ENCODE assay signal across 8 cellular contexts in the genomic region with DNA sequence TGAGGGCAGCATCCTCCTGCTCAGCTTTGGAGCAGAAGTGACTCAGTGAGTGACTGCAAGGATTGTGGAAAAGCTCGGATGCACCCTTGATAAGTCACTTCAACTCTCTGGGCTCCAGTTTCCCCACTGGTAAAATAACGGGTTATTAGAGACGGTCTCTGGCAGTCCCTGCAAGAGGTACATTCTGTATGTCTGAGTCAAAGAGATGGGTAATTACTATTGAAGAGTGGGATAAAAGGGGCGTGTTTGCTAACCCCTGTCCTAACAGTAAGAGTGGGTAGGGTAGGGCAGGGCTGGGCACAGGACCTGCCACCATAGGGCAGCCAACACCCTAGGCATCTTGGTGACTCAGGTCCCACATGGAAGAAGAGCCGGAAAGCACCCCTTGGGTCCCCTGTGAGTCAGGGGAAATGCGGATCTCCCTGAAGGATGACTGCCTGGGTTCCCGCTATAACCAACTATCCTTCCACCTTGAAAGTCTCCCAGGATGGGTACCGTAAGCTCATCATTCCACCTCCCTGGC. TPM values are rescaled to one million over a fixed set of nuclear protein-coding genes. Genes with fewer than 3 reads are reported as not detected.
DNase-seq lines count a peak whose midpoint lies in the region; ATAC-seq and TF ChIP-seq lines count a peak whose summit lies in the region.

No MANE protein-coding gene starts in this region.

- H3K27ac Mint-ChIP-seq in natural killer cell, result peak overlapping the region; percentile 97 to 98

- no peak for ATAC-seq in natural killer cell
- no peak for ATAC-seq in GM21515 (IDR thresholded peaks at IDR 0.05; ENCODE audit: unreplicated experiment)

- H3K36me3 Mint-ChIP-seq in natural killer cell, result no peaks in the 10 kb centered on the region

- peak overlapping the region; percentile 93 to 95 for H3K27ac ChIP-seq in coronary artery

- H3K4me3 Mint-ChIP-seq in natural killer cell, result peak overlapping the region; percentile 83

- no peaks in the 10 kb centered on the region for H3K9me3 Mint-ChIP-seq in natural killer cell

- intact Hi-C loops in natural killer cell (cut with micrococcal nuclease), result no loop called here

- DNase-seq in AG09309 (ENCODE audit: low read depth) (peak; percentile 52), M059J (ENCODE audit: low read depth) (peak; percentile 95), coronary artery (ENCODE audit: low spot score) (no peak), natural killer cell (no peak), mucosa of gallbladder (ENCODE audit: low spot score) (no peak), NCI-H187 treated with DMSO at 0.1 percent for 48 hours (lab: John Stamatoyannopoulos, UW) (no peak), UCSD-AML1 (lab: John Stamatoyannopoulos, UW; ENCODE audit: unreplicated experiment) (no peak)

- H3K27me3 Mint-ChIP-seq in natural killer cell (ENCODE audit: low read depth in 2 of 2), result no peaks in the 10 kb centered on the region

- H3K4me3 ChIP-seq in AG09309 (ENCODE audit: control insufficient read depth, low read depth, low read length) (peak overlapping the region; percentile 20), coronary artery (peak overlapping the region; percentile 57)

- no peak for TF ChIP-seq CTCF in AG09309 (IDR thresholded peaks at IDR 0.05; ENCODE audit: control insufficient read depth, insufficient read depth, low read depth, low read length, missing control alignments)
- no peak for TF ChIP-seq CTCF in coronary artery (IDR thresholded peaks at IDR 0.05)
- TF ChIP-seq CTCF in natural killer cell (IDR thresholded peaks at IDR 0.05), result no peak

- peaks cover 71 to 82% of the 10 kb centered on the region in 2 donors for H3K4me1 Mint-ChIP-seq in natural killer cell

RNA-seq across cellular contexts. Expression of a gene that starts 7.3 kb away (rescaled TPM):
- 51.3 and 141 TPM in 2 replicates for total RNA-seq in M059J (2014; rRNA removed; shearing (Covaris generic))
- total RNA-seq in natural killer cell, result 100 to 1,000 TPM; 623 to 740 (median 677) TPM
- 549 TPM for total RNA-seq in mucosa of gallbladder

RNA-seq across cellular contexts. Expression of a gene that starts 19.8 kb away (rescaled TPM):
- 940 and 974 TPM in 2 replicates for total RNA-seq in M059J (2014; rRNA removed; shearing (Covaris generic))
- total RNA-seq in natural killer cell, result 100 to 1,000 TPM; 628 to 754 (median 714) TPM
- total RNA-seq in mucosa of gallbladder, result 1,062 TPM

RNA-seq across cellular contexts. Expression of a gene that starts 37.4 kb away (rescaled TPM):
- 5.2 and 7.6 TPM in 2 replicates for total RNA-seq in M059J (2014; rRNA removed; shearing (Covaris generic))
- total RNA-seq in natural killer cell (10 to 100 TPM; 20.0 to 28.9 (median 26.2) TPM), mucosa of gallbladder (26.2 TPM)

RNA-seq across cellular contexts. Expression of a gene that starts 47.8 kb away (rescaled TPM):
- total RNA-seq in M059J (2014; rRNA removed; shearing (Covaris generic)), result 104 and 148 TPM in 2 replicates
- total RNA-seq in natural killer cell, result 100 to 1,000 TPM; 254 to 305 (median 259) TPM
- total RNA-seq in mucosa of gallbladder, result 87.6 TPM

RNA-seq across cellular contexts. Expression of a gene that starts 58.7 kb away (rescaled TPM):
- 10.5 and 21.7 TPM in 2 replicates for total RNA-seq in M059J (2014; rRNA removed; shearing (Covaris generic))
- 100 to 1,000 TPM; 221 to 233 (median 232) TPM for total RNA-seq in natural killer cell
- 66.1 TPM for total RNA-seq in mucosa of gallbladder

Comparison
In these comparisons a context has a peak if more than half of its experiments do, and no peak if none do; other contexts are left out.
1. DNase-seq: peak in AG09309 (single experiment) and M059J (single experiment); none in coronary artery (single experiment), natural killer cell (single experiment), mucosa of gallbladder (single experiment), NCI-H187 treated with DMSO at 0.1 percent for 48 hours (single experiment) and UCSD-AML1 (single experiment).